ENCODE assay signal across 1 cellular context in the genomic region with DNA sequence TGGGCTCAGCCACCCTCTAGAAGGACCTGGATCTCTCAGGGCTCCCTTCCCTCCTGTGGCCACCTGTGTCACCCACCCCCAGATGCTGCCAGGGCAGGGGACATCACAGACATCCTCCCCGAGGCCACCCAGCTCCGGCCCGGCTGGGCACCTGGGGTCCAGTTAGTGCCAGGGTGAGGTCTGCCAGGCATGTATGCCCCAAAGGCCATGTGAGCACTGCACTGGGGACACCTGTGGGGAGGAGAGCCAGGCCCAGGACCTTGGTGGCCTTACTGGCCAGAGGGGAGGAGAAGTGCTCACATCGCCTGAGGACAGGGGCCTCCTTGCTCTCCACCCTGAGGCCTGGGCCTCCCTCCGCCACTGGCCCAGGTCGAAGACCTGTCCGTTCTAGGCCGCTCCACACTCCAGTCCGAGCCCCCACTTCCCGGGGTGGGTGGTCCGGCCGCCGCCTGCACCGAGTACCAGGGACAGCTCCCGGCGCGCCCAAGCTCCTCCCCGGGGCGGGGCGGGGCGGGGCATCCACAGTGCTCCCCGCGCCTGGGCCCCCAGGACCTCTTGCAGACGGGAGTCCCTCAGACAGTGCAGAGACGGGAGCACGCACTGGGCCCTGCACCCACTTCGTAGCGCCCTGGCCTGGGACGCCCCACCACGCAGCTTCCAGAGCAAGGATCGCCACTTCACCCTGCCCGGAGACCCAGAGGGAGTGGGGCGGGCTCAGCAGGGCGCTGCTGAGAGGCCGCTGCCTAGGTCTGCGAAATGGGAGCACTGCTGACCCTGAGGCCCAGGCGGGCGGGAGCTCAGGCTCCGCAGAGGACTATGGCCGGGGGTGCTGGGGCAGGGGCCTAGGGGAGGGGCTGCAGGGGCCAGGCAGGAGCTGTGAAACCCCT.
TF ChIP-seq lines count a peak whose summit lies in the region.

No MANE protein-coding gene starts in this region.

TF ChIP-seq in WTC11, 78 proteins besides CTCF, POLR2A, EP300 and RAD21 (continued from another document and continues in another):
- TF ChIP-seq, protein P1, sequence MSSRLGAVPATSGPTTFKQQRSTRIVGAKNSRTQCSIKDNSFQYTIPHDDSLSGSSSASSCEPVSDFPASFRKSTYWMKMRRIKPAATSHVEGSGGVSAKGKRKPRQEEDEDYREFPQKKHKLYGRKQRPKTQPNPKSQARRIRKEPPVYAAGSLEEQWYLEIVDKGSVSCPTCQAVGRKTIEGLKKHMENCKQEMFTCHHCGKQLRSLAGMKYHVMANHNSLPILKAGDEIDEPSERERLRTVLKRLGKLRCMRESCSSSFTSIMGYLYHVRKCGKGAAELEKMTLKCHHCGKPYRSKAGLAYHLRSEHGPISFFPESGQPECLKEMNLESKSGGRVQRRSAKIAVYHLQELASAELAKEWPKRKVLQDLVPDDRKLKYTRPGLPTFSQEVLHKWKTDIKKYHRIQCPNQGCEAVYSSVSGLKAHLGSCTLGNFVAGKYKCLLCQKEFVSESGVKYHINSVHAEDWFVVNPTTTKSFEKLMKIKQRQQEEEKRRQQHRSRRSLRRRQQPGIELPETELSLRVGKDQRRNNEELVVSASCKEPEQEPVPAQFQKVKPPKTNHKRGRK (CRISPR knock-in tag; IDR thresholded peaks at IDR 0.05; ENCODE audit: borderline replicate concordance), result no peak
- TF ChIP-seq GRHL2 (CRISPR knock-in tag; IDR thresholded peaks at IDR 0.05; ENCODE audit: insufficient replicate concordance, severe bottlenecking) (no peak), ZNF671 (CRISPR knock-in tag; IDR thresholded peaks at IDR 0.05) (no peak), KAT7 (CRISPR knock-in tag; IDR thresholded peaks at IDR 0.05; ENCODE audit: borderline replicate concordance) (no peak), SP1 (CRISPR knock-in tag; conservative IDR thresholded peaks at IDR 0.05) (no peak; the same call in 1 of the 2 replicates), EMX1 (CRISPR knock-in tag; IDR thresholded peaks at IDR 0.05) (no peak), TEAD1 (CRISPR knock-in tag; IDR thresholded peaks at IDR 0.05) (no peak), ZNF396 (CRISPR knock-in tag; IDR thresholded peaks at IDR 0.05; ENCODE audit: borderline replicate concordance) (no peak), ZNF416 (CRISPR knock-in tag; IDR thresholded peaks at IDR 0.05) (no peak), HMGA2 (CRISPR knock-in tag; IDR thresholded peaks at IDR 0.05) (no peak), ZNF219 (CRISPR knock-in tag; IDR thresholded peaks at IDR 0.05; ENCODE audit: borderline replicate concordance) (no peak), NR3C1 (CRISPR knock-in tag; conservative IDR thresholded peaks at IDR 0.05; ENCODE audit: low read depth) (no peak), NFYB (CRISPR knock-in tag; conservative IDR thresholded peaks at IDR 0.05; ENCODE audit: low read depth) (no peak), ESRRA (CRISPR knock-in tag; IDR thresholded peaks at IDR 0.05; ENCODE audit: borderline replicate concordance) (peak; percentile 49; the same call in 1 of the 2 replicates), MXD4 (CRISPR knock-in tag; IDR thresholded peaks at IDR 0.05; ENCODE audit: borderline replicate concordance) (no peak), RELA (CRISPR knock-in tag; IDR thresholded peaks at IDR 0.05; ENCODE audit: borderline replicate concordance) (peak; percentile 39; the same call in 1 of the 2 replicates), MYBL2 (CRISPR knock-in tag; IDR thresholded peaks at IDR 0.05) (no peak), NR1H2 (CRISPR knock-in tag; IDR thresholded peaks at IDR 0.05) (0 out of 2 replicates have a peak, but pooled peaks have one; percentile 37), SOX15 (CRISPR knock-in tag; IDR thresholded peaks at IDR 0.05) (no peak), NFATC4 (CRISPR knock-in tag; IDR thresholded peaks at IDR 0.05) (no peak), SMAD3 (CRISPR knock-in tag; IDR thresholded peaks at IDR 0.05; ENCODE audit: borderline replicate concordance) (peak; percentile 44; the same call in 1 of the 2 replicates)
- TF ChIP-seq, protein P2, sequence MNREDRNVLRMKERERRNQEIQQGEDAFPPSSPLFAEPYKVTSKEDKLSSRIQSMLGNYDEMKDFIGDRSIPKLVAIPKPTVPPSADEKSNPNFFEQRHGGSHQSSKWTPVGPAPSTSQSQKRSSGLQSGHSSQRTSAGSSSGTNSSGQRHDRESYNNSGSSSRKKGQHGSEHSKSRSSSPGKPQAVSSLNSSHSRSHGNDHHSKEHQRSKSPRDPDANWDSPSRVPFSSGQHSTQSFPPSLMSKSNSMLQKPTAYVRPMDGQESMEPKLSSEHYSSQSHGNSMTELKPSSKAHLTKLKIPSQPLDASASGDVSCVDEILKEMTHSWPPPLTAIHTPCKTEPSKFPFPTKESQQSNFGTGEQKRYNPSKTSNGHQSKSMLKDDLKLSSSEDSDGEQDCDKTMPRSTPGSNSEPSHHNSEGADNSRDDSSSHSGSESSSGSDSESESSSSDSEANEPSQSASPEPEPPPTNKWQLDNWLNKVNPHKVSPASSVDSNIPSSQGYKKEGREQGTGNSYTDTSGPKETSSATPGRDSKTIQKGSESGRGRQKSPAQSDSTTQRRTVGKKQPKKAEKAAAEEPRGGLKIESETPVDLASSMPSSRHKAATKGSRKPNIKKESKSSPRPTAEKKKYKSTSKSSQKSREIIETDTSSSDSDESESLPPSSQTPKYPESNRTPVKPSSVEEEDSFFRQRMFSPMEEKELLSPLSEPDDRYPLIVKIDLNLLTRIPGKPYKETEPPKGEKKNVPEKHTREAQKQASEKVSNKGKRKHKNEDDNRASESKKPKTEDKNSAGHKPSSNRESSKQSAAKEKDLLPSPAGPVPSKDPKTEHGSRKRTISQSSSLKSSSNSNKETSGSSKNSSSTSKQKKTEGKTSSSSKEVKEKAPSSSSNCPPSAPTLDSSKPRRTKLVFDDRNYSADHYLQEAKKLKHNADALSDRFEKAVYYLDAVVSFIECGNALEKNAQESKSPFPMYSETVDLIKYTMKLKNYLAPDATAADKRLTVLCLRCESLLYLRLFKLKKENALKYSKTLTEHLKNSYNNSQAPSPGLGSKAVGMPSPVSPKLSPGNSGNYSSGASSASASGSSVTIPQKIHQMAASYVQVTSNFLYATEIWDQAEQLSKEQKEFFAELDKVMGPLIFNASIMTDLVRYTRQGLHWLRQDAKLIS (CRISPR knock-in tag; IDR thresholded peaks at IDR 0.05; ENCODE audit: borderline replicate concordance), result no peak
- TF ChIP-seq, protein P3, sequence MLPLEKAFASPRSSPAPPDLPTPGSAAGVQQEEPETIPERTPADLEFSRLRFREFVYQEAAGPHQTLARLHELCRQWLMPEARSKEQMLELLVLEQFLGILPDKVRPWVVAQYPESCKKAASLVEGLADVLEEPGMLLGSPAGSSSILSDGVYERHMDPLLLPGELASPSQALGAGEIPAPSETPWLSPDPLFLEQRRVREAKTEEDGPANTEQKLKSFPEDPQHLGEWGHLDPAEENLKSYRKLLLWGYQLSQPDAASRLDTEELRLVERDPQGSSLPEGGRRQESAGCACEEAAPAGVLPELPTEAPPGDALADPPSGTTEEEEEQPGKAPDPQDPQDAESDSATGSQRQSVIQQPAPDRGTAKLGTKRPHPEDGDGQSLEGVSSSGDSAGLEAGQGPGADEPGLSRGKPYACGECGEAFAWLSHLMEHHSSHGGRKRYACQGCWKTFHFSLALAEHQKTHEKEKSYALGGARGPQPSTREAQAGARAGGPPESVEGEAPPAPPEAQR (CRISPR knock-in tag; IDR thresholded peaks at IDR 0.05), result no peak
- TF ChIP-seq, protein P4, sequence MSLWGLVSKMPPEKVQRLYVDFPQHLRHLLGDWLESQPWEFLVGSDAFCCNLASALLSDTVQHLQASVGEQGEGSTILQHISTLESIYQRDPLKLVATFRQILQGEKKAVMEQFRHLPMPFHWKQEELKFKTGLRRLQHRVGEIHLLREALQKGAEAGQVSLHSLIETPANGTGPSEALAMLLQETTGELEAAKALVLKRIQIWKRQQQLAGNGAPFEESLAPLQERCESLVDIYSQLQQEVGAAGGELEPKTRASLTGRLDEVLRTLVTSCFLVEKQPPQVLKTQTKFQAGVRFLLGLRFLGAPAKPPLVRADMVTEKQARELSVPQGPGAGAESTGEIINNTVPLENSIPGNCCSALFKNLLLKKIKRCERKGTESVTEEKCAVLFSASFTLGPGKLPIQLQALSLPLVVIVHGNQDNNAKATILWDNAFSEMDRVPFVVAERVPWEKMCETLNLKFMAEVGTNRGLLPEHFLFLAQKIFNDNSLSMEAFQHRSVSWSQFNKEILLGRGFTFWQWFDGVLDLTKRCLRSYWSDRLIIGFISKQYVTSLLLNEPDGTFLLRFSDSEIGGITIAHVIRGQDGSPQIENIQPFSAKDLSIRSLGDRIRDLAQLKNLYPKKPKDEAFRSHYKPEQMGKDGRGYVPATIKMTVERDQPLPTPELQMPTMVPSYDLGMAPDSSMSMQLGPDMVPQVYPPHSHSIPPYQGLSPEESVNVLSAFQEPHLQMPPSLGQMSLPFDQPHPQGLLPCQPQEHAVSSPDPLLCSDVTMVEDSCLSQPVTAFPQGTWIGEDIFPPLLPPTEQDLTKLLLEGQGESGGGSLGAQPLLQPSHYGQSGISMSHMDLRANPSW (CRISPR knock-in tag; conservative IDR thresholded peaks at IDR 0.05; ENCODE audit: low read depth), result no peak
- TF ChIP-seq, protein P5, sequence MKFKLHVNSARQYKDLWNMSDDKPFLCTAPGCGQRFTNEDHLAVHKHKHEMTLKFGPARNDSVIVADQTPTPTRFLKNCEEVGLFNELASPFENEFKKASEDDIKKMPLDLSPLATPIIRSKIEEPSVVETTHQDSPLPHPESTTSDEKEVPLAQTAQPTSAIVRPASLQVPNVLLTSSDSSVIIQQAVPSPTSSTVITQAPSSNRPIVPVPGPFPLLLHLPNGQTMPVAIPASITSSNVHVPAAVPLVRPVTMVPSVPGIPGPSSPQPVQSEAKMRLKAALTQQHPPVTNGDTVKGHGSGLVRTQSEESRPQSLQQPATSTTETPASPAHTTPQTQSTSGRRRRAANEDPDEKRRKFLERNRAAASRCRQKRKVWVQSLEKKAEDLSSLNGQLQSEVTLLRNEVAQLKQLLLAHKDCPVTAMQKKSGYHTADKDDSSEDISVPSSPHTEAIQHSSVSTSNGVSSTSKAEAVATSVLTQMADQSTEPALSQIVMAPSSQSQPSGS (CRISPR knock-in tag; IDR thresholded peaks at IDR 0.05; ENCODE audit: borderline replicate concordance, low read depth), result no peak
- TF ChIP-seq, protein P6, sequence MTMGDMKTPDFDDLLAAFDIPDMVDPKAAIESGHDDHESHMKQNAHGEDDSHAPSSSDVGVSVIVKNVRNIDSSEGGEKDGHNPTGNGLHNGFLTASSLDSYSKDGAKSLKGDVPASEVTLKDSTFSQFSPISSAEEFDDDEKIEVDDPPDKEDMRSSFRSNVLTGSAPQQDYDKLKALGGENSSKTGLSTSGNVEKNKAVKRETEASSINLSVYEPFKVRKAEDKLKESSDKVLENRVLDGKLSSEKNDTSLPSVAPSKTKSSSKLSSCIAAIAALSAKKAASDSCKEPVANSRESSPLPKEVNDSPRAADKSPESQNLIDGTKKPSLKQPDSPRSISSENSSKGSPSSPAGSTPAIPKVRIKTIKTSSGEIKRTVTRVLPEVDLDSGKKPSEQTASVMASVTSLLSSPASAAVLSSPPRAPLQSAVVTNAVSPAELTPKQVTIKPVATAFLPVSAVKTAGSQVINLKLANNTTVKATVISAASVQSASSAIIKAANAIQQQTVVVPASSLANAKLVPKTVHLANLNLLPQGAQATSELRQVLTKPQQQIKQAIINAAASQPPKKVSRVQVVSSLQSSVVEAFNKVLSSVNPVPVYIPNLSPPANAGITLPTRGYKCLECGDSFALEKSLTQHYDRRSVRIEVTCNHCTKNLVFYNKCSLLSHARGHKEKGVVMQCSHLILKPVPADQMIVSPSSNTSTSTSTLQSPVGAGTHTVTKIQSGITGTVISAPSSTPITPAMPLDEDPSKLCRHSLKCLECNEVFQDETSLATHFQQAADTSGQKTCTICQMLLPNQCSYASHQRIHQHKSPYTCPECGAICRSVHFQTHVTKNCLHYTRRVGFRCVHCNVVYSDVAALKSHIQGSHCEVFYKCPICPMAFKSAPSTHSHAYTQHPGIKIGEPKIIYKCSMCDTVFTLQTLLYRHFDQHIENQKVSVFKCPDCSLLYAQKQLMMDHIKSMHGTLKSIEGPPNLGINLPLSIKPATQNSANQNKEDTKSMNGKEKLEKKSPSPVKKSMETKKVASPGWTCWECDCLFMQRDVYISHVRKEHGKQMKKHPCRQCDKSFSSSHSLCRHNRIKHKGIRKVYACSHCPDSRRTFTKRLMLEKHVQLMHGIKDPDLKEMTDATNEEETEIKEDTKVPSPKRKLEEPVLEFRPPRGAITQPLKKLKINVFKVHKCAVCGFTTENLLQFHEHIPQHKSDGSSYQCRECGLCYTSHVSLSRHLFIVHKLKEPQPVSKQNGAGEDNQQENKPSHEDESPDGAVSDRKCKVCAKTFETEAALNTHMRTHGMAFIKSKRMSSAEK (CRISPR knock-in tag; IDR thresholded peaks at IDR 0.05; ENCODE audit: borderline replicate concordance), result no peak
- TF ChIP-seq, protein P7, sequence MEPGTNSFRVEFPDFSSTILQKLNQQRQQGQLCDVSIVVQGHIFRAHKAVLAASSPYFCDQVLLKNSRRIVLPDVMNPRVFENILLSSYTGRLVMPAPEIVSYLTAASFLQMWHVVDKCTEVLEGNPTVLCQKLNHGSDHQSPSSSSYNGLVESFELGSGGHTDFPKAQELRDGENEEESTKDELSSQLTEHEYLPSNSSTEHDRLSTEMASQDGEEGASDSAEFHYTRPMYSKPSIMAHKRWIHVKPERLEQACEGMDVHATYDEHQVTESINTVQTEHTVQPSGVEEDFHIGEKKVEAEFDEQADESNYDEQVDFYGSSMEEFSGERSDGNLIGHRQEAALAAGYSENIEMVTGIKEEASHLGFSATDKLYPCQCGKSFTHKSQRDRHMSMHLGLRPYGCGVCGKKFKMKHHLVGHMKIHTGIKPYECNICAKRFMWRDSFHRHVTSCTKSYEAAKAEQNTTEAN (CRISPR knock-in tag; IDR thresholded peaks at IDR 0.05), result no peak
- TF ChIP-seq, protein P8, sequence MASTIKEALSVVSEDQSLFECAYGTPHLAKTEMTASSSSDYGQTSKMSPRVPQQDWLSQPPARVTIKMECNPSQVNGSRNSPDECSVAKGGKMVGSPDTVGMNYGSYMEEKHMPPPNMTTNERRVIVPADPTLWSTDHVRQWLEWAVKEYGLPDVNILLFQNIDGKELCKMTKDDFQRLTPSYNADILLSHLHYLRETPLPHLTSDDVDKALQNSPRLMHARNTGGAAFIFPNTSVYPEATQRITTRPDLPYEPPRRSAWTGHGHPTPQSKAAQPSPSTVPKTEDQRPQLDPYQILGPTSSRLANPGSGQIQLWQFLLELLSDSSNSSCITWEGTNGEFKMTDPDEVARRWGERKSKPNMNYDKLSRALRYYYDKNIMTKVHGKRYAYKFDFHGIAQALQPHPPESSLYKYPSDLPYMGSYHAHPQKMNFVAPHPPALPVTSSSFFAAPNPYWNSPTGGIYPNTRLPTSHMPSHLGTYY (CRISPR knock-in tag; IDR thresholded peaks at IDR 0.05), result no peak
